In genomic region chr1:7435276-7436055, GRCh38 we compare ENCODE assay signal across 27 cellular contexts.
"Had no signal": no experiment of that assay in that cellular context is flagged by ENCODE, and none has a peak within 500 bp of the region (broad histone marks: within the 10 kb centered on the region; RNA-seq: fewer than 3 reads in every experiment).

No MANE protein-coding gene starts in this region.

- H3K9me3 Mint-ChIP-seq: nephron, neural crest cell had no signal

- H3K4me1 Mint-ChIP-seq: naive B cell; nephron; stimulated activated effector memory CD8-positive, alpha-beta T cell treated with anti-CD3 and anti-CD28 coated beads, Interleukin-12 subunit alpha, Interleukin-12 subunit beta, amount 100 ng/mL, for 72 hours had no signal

- H3K36me3 Mint-ChIP-seq: naive B cell; stimulated activated effector memory CD8-positive, alpha-beta T cell treated with anti-CD3 and anti-CD28 coated beads, Interleukin-12 subunit alpha, Interleukin-12 subunit beta, amount 100 ng/mL, for 72 hours had no signal

- H3K4me1 ChIP-seq: left lung, lower lobe of right lung, right lobe of liver, suprapubic skin, tibial artery, upper lobe of right lung had no signal

- H3K9me3 ChIP-seq: left lung, lower lobe of right lung, neutrophil, ovary, right atrium auricular region, right lobe of liver, suprapubic skin, thoracic aorta, tibial artery, upper lobe of right lung had no signal

- H3K4me3 ChIP-seq: left lung, lower lobe of right lung, ovary, right atrium auricular region, right lobe of liver, smooth muscle cell, suprapubic skin, thoracic aorta, tibial artery, upper lobe of right lung had no signal

- H3K27me3 ChIP-seq: left lung, neutrophil, ovary, right atrium auricular region, right lobe of liver, suprapubic skin, upper lobe of right lung had no signal

- ATAC-seq: left colon; left lung; lower lobe of right lung; right lobe of liver; stimulated activated effector memory CD8-positive, alpha-beta T cell treated with anti-CD3 and anti-CD28 coated beads, Interleukin-12 subunit alpha, Interleukin-12 subunit beta, amount 100 ng/mL, for 72 hours; upper lobe of right lung had no signal

- H3K36me3 ChIP-seq: left lung, lower lobe of right lung, neutrophil, ovary, right atrium auricular region, right lobe of liver, suprapubic skin, thoracic aorta, tibial artery, upper lobe of right lung had no signal

- H3K27ac ChIP-seq: left lung, lower lobe of right lung, neutrophil, ovary, right atrium auricular region, right lobe of liver, suprapubic skin, thoracic aorta, tibial artery, upper lobe of right lung had no signal

- H3K27me3 Mint-ChIP-seq: progenitor cell of endocrine pancreas; stimulated activated naive CD8-positive, alpha-beta T cell treated with anti-CD3 and anti-CD28 coated beads, Interleukin-15, Interleukin-2, amounts not matched to agents 100 ng/mL and 50 ng/mL, for 24 hours had no signal

- DNase-seq: hippocampal formation; left colon; mammary epithelial cell; mesenchymal stem cell; naive B cell; occipital lobe; ovary; stimulated activated CD4-positive, alpha-beta T cell treated with anti-CD3 and anti-CD28 coated beads, Interleukin-4, amount 100 ng/mL, for 24 hours; stimulated activated naive CD4-positive, alpha-beta T cell; tibial artery; trophoblast cell; upper lobe of right lung had no signal

- H3K4me2 ChIP-seq: smooth muscle cell had no signal

- FAIRE-seq: keratinocyte, urothelium cell line had no signal

- H3K4me3 Mint-ChIP-seq: naive B cell; nephron; neural crest cell; stimulated activated effector memory CD8-positive, alpha-beta T cell treated with anti-CD3 and anti-CD28 coated beads, Interleukin-12 subunit alpha, Interleukin-12 subunit beta, amount 100 ng/mL, for 72 hours; stimulated activated naive CD8-positive, alpha-beta T cell treated with anti-CD3 and anti-CD28 coated beads, Interleukin-15, Interleukin-2, amounts not matched to agents 100 ng/mL and 50 ng/mL, for 24 hours had no signal
